In the genomic region with DNA sequence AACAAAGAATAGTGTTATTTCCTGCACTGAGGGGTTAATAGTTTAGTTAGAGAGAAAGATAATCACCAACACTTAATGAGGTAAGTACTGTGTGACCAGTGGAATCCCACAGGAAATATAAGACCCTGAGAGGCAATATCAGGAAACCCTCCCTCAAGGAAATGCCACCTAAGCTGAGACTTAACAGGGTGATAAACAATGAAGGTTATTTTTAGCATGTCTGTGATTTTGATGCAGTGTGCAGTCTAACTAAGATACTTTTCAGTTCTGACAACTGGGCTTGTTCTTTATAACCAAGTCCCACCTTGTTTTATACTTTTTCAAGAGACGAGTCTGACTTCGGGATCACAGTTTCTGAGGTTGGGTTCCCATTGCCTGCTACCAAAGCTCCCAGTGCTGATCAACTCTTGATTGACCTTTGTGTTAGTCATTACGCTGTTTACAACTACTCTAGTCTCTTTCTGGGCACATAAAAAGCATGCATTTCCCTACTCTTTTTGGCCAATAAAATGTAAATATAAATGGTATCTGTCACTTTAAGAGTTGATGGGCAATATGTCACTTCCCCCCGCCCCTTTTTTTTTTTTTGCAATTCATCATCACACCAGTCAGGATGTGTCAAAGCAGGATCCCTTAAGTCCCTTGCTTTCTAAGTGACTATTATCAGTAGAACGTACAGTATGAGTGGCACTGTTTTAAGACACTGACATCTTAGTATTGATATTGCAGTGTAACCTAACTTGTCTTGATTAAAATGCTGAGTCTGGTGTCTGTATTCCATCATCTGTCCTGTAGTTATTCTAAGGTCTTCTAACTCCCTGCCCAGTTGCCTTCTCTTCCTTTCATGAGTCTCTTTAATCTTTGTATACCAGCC, we compare ENCODE assay signal across 29 cellular contexts. TPM values are rescaled to one million over a fixed set of nuclear protein-coding genes. Genes with fewer than 3 reads are reported as not detected.
DNase-seq lines count a peak whose midpoint lies in the region; ATAC-seq, FAIRE-seq and TF ChIP-seq lines count a peak whose summit lies in the region.
"Had no signal": no experiment of that assay in that cellular context is flagged by ENCODE, and none has a peak within 500 bp of the region (broad histone marks: within the 10 kb centered on the region; RNA-seq: fewer than 3 reads in every experiment).

No MANE protein-coding gene starts in this region.

- H3K9me3 Mint-ChIP-seq in GM23338 = no peaks in the 10 kb centered on the region
- H3K9me3 Mint-ChIP-seq: activated naive CD4-positive, alpha-beta T cell treated with anti-CD3 and anti-CD28 coated beads, Interleukin-2, amount 10 ng/mL, durations not matched to agents 7 days and 5 days; CD8-positive, alpha-beta T cell; memory B cell had no signal

- FAIRE-seq in RCC 7860 (lab: Jason Lieb, UNC) (no peak), small intestine (lab: Jason Lieb, UNC) (no peak)
- FAIRE-seq: endothelial cell of umbilical vein, keratinocyte, TTC549 had no signal

- no peaks in the 10 kb centered on the region for H3K9me2 ChIP-seq in GM23338 (ENCODE audit: insufficient read depth)

- H3K4me2 ChIP-seq in GM23338 = no peak overlapping the region
- H3K4me2 ChIP-seq: KMS-11 had no signal

- H3K36me3 ChIP-seq in GM23338 (ENCODE audit: insufficient read depth) (no peaks in the 10 kb centered on the region), small intestine (ENCODE audit: control insufficient read depth in 2 of 2, insufficient read depth in 2 of 2, low read length in 2 of 2) (no peaks in the 10 kb centered on the region), vagina (no peaks in the 10 kb centered on the region)
- H3K36me3 ChIP-seq: thyroid gland had no signal

- H3K4me1 Mint-ChIP-seq in GM23338 = peaks cover 10% of the 10 kb centered on the region
- H3K4me1 Mint-ChIP-seq: activated naive CD4-positive, alpha-beta T cell treated with anti-CD3 and anti-CD28 coated beads, Interleukin-2, amount 10 ng/mL, durations not matched to agents 7 days and 5 days; memory B cell; naive thymus-derived CD4-positive, alpha-beta T cell had no signal

- H3K9me3 ChIP-seq in small intestine (ENCODE audit: control insufficient read depth, low read depth) = no peaks in the 10 kb centered on the region
- no peaks in the 10 kb centered on the region for H3K9me3 ChIP-seq in vagina
- H3K9me3 ChIP-seq: thyroid gland had no signal

- H3K27ac ChIP-seq in GM23338 (ENCODE audit: low read depth) = no peak overlapping the region
- peak overlapping the region in 1 of 2 donors; percentile 46 for H3K27ac ChIP-seq in small intestine (ENCODE audit: low read depth in 1 of 2, low read length in 1 of 2)
- no peak overlapping the region for H3K27ac ChIP-seq in vagina
- H3K27ac ChIP-seq: KMS-11, thyroid gland had no signal

- H3K79me2 ChIP-seq in GM23338 (replicated peaks; ENCODE audit: insufficient read depth) = no peaks in the 10 kb centered on the region

- H3K36me3 Mint-ChIP-seq in GM23338 (ENCODE audit: low read depth) = no peaks in the 10 kb centered on the region
- H3K36me3 Mint-ChIP-seq: activated naive CD4-positive, alpha-beta T cell treated with anti-CD3 and anti-CD28 coated beads, Interleukin-2, amount 10 ng/mL, durations not matched to agents 7 days and 5 days; CD8-positive, alpha-beta T cell; memory B cell; naive thymus-derived CD4-positive, alpha-beta T cell had no signal

- no peaks in the 10 kb centered on the region for H4K20me1 ChIP-seq in GM23338 (replicated peaks; ENCODE audit: insufficient read depth)

- H3K4me3 ChIP-seq in GM23338 (no peak overlapping the region), small intestine (ENCODE audit: low read depth in 1 of 2, low read length in 2 of 2) (no peak overlapping the region), vagina (no peak overlapping the region)
- H3K4me3 ChIP-seq: thyroid gland had no signal

- TF ChIP-seq CTCF in GM23338 (conservative IDR thresholded peaks at IDR 0.05; ENCODE audit: low read depth in 2 of 2) (no peak), vagina (IDR thresholded peaks at IDR 0.05) (no peak), omental fat pad (IDR thresholded peaks at IDR 0.05) (no peak)

- TF ChIP-seq POLR2A in vagina (IDR thresholded peaks at IDR 0.05) = no peak

- no peaks in the 10 kb centered on the region for H3K27me3 Mint-ChIP-seq in GM23338 (ENCODE audit: insufficient read depth, low read depth, poor library complexity)
- H3K27me3 Mint-ChIP-seq: activated naive CD4-positive, alpha-beta T cell treated with anti-CD3 and anti-CD28 coated beads, Interleukin-2, amount 10 ng/mL, durations not matched to agents 7 days and 5 days; memory B cell; naive thymus-derived CD4-positive, alpha-beta T cell had no signal

- no peaks in the 10 kb centered on the region for H3K4me1 ChIP-seq in GM23338 (ENCODE audit: insufficient read depth)
- H3K4me1 ChIP-seq in small intestine (ENCODE audit: control insufficient read depth in 2 of 2, insufficient read depth in 1 of 2, low read depth in 1 of 2, low read length in 1 of 2) = peaks cover 0 to 8% of the 10 kb centered on the region in 2 donors
- no peaks in the 10 kb centered on the region for H3K4me1 ChIP-seq in vagina
- H3K4me1 ChIP-seq: thyroid gland had no signal

- intact Hi-C loops in left colon (cut with DNase I, micrococcal nuclease) (no loop called here), vagina (cut with DNase I) (no loop called here)

- no peak overlapping the region for H3K4me3 Mint-ChIP-seq in GM23338
- H3K4me3 Mint-ChIP-seq: activated naive CD4-positive, alpha-beta T cell treated with anti-CD3 and anti-CD28 coated beads, Interleukin-2, amount 10 ng/mL, durations not matched to agents 7 days and 5 days; CD8-positive, alpha-beta T cell; memory B cell; naive thymus-derived CD4-positive, alpha-beta T cell had no signal

- ATAC-seq in GM23338 (no peak), left colon (peak; percentile 74), HG03354 (IDR thresholded peaks at IDR 0.05; ENCODE audit: poor library complexity, severe bottlenecking, unreplicated experiment) (no peak), omental fat pad (ENCODE audit: low FRiP score) (no peak)
- ATAC-seq: CD8-positive, alpha-beta T cell; naive thymus-derived CD4-positive, alpha-beta T cell; stimulated activated naive CD8-positive, alpha-beta T cell treated with anti-CD3 and anti-CD28 coated beads, Interleukin-15, Interleukin-2, amounts not matched to agents 100 U/mL and 50 U/mL, for 24 hours had no signal

- H2AFZ ChIP-seq in GM23338 = peak overlapping the region; percentile 79; the same call in 1 of the 2 replicates

- no peaks in the 10 kb centered on the region for H3K27me3 ChIP-seq in GM23338 (ENCODE audit: insufficient read depth)
- H3K27me3 ChIP-seq in small intestine (ENCODE audit: control insufficient read depth in 2 of 2, insufficient read depth in 2 of 2, low read length in 2 of 2) = no peaks in the 10 kb centered on the region
- no peaks in the 10 kb centered on the region for H3K27me3 ChIP-seq in vagina
- H3K27me3 ChIP-seq: thyroid gland had no signal

- no peaks in the 10 kb centered on the region for H3F3A ChIP-seq in GM23338 (replicated peaks; ENCODE audit: low read depth)

- WGBS in small intestine, 3 donors = 24 to 50% (median 42%) methylated on average over 5 of the region's 5 CpGs

- H3K27ac Mint-ChIP-seq in GM23338 = peak overlapping the region; percentile 20
- H3K27ac Mint-ChIP-seq: activated naive CD4-positive, alpha-beta T cell treated with anti-CD3 and anti-CD28 coated beads, Interleukin-2, amount 10 ng/mL, durations not matched to agents 7 days and 5 days; CD8-positive, alpha-beta T cell; memory B cell; naive thymus-derived CD4-positive, alpha-beta T cell had no signal

- no peak for DNase-seq in GM23338 (ENCODE audit: low spot score)
- peak; percentile 55 for DNase-seq in RCC 7860 (ENCODE audit: low spot score)
- DNase-seq in left colon = no peak
- DNase-seq in small intestine = peak; percentile 45
- no peak for DNase-seq in vagina (ENCODE audit: extremely low spot score in 2 of 2)
- no peak for DNase-seq in omental fat pad (ENCODE audit: low spot score)
- DNase-seq: activated CD4-positive, alpha-beta T cell treated with anti-CD3 and anti-CD28 coated beads for 48 hours; activated naive CD4-positive, alpha-beta T cell treated with anti-CD3 and anti-CD28 coated beads, Interleukin-2, amount 10 ng/mL, durations not matched to agents 7 days and 5 days; amygdala; CD8-positive, alpha-beta T cell; dermis blood vessel endothelial cell; DMS153; naive thymus-derived CD4-positive, alpha-beta T cell; NCI-H1694 treated with DMSO at 0.1 percent for 48 hours; NCI-H2171; NCI-H524; stimulated activated CD4-positive, alpha-beta T cell treated with anti-CD3 and anti-CD28 coated beads, Interleukin-12 subunit alpha, Interleukin-12 subunit beta, amount 100 ng/mL, for 4 hours; stimulated activated CD4-positive, alpha-beta T cell treated with anti-CD3 and anti-CD28 coated beads, Interleukin-4, amount 100 ng/mL, for 4 hours; stimulated activated naive CD8-positive, alpha-beta T cell treated with anti-CD3 and anti-CD28 coated beads, Interleukin-15, Interleukin-2, amounts not matched to agents 100 U/mL and 50 U/mL, for 24 hours; thyroid gland had no signal

TF ChIP-seq in GM23338, 12 proteins besides CTCF, POLR2A, EP300 and RAD21 (continues in another document):
- TF ChIP-seq STAT1 (IDR thresholded peaks at IDR 0.05; ENCODE audit: unreplicated experiment) = no peak
- TF ChIP-seq JUNB (IDR thresholded peaks at IDR 0.05; ENCODE audit: unreplicated experiment) = no peak
- TF ChIP-seq EZH2phosphoT487 (IDR thresholded peaks at IDR 0.05; ENCODE audit: unreplicated experiment) = no peak

RNA-seq across cellular contexts. Expression of a gene that starts 31.4 kb away (rescaled TPM):
- total RNA-seq in GM23338 (2014; rRNA removed; shearing (Covaris generic)) = not detected in 2 replicates
- polyA plus RNA-seq in GM23338 (2016; fragmentation: Nextera tagmentation; extraction: Ambion mirVana) = not detected in 2 replicates
- 1 to 10 TPM in 1 of 2 donors, under 1 TPM in 1; 0.92 to 1.0 TPM for total RNA-seq in left colon
- under 1 TPM; 0.27 to 0.75 (median 0.67) TPM for polyA plus RNA-seq in small intestine
- 2.0 TPM for total RNA-seq in vagina
- 10 to 100 TPM in 3 of 4 donors, 1 to 10 TPM in 1; 9.4 to 27.9 (median 15.4) TPM for total RNA-seq in omental fat pad
- total RNA-seq: CD8-positive, alpha-beta T cell; dermis blood vessel endothelial cell; endothelial cell of umbilical vein; G401; naive thymus-derived CD4-positive, alpha-beta T cell; osteocyte; T-helper 1 cell treated with Interleukin-12 subunit alpha and Interleukin-12 subunit beta and Interleukin-4 antibody, amounts not matched to agents 30 ng/mL and 1 ng/mL, for 36 hours had no signal
- polyA plus RNA-seq: endothelial cell of umbilical vein; keratinocyte; naive thymus-derived CD4-positive, alpha-beta T cell had no signal

Comparison
In these comparisons a context has a peak if more than half of its experiments do, and no peak if none do; other contexts are left out.
1. DNase-seq: peak in RCC 7860 (single experiment) and small intestine (single experiment); none in GM23338 (single experiment), left colon (0 of 2), vagina (0 of 2) and omental fat pad (single experiment).